8 cellular contexts compared by ENCODE assay signal in genomic region chr12:50057896-50058670, GRCh38. TPM values are rescaled to one million over a fixed set of nuclear protein-coding genes. Genes with fewer than 3 reads are reported as not detected.
DNase-seq lines count a peak whose midpoint lies in the region; ATAC-seq and TF ChIP-seq lines count a peak whose summit lies in the region.

No MANE protein-coding gene starts in this region.

- peak; percentile 32 for DNase-seq in activated CD4-positive, alpha-beta T cell treated with anti-CD3 and anti-CD28 coated beads for 36 hours
- DNase-seq in activated CD4-positive, alpha-beta T cell treated with anti-CD3 and anti-CD28 coated beads, Interleukin-2, amount 50 U/mL, for 1 hour, result no peak
- peak; percentile 38 to 46 for DNase-seq in activated T-cell treated with anti-CD3 and anti-CD28 coated beads, Interleukin-2, amount 50 U/mL, for 48 hours
- DNase-seq in suprapubic skin (ENCODE audit: low spot score in 2 of 2) (no peak), H4 (ENCODE audit: low spot score) (no peak), NAMALWA (ENCODE audit: low spot score) (no peak), UCSD-AML1 (lab: John Stamatoyannopoulos, UW; ENCODE audit: unreplicated experiment) (no peak)

- peaks cover 21% of the 10 kb centered on the region for H3K27me3 Mint-ChIP-seq in activated CD4-positive, alpha-beta T cell treated with anti-CD3 and anti-CD28 coated beads for 36 hours

- CTCF ChIA-PET in activated CD4-positive, alpha-beta T cell treated with anti-CD3 and anti-CD28 coated beads for 36 hours (lab: Charles Lee), result interaction anchor here (0.9 to 4.4 kb wide), 7 partner anchors 10 to 118 kb away, joined by 3 to 28 read pairs (median 8); no protein-coding TSS in a partner anchor

- H3K4me3 Mint-ChIP-seq in activated CD4-positive, alpha-beta T cell treated with anti-CD3 and anti-CD28 coated beads for 36 hours, result peak overlapping the region; percentile 55

- TF ChIP-seq EP300 in suprapubic skin (IDR thresholded peaks at IDR 0.05), result no peak

- POLR2A ChIA-PET in activated CD4-positive, alpha-beta T cell treated with anti-CD3 and anti-CD28 coated beads for 36 hours (lab: Charles Lee), result interaction anchor here (0.6 to 1.6 kb wide), 4 partner anchors 15 to 133 kb away, joined by 3 to 4 read pairs (median 3); no protein-coding TSS in a partner anchor

- no peaks in the 10 kb centered on the region for H3K27me3 ChIP-seq in suprapubic skin

- H3K9me3 ChIP-seq in iPS-18c (ENCODE audit: control insufficient read depth, insufficient read depth, low read length), result peaks cover 2% of the 10 kb centered on the region
- H3K9me3 ChIP-seq in suprapubic skin, result no peaks in the 10 kb centered on the region

- peaks cover 33% of the 10 kb centered on the region for H3K4me1 Mint-ChIP-seq in activated CD4-positive, alpha-beta T cell treated with anti-CD3 and anti-CD28 coated beads for 36 hours

- peaks cover 4% of the 10 kb centered on the region for H3K36me3 Mint-ChIP-seq in activated CD4-positive, alpha-beta T cell treated with anti-CD3 and anti-CD28 coated beads for 36 hours (ENCODE audit: low read depth)

- no peak for ATAC-seq in activated CD4-positive, alpha-beta T cell treated with anti-CD3 and anti-CD28 coated beads for 36 hours

- H3K4me3 ChIP-seq in iPS-18c (ENCODE audit: insufficient read depth, low read depth, low read length) (peak overlapping the region; percentile 69), suprapubic skin (peak overlapping the region; percentile 82)

- intact Hi-C loops in activated CD4-positive, alpha-beta T cell treated with anti-CD3 and anti-CD28 coated beads for 36 hours (cut with DNase I, micrococcal nuclease), result loop anchor here (2.0 to 10.0 kb wide), 3 partner anchors 191 to 281 kb away; no protein-coding TSS in a partner anchor

- no peak for TF ChIP-seq CTCF in suprapubic skin (IDR thresholded peaks at IDR 0.05)

- H3K36me3 ChIP-seq in suprapubic skin, result no peaks in the 10 kb centered on the region

- no peaks in the 10 kb centered on the region for H3K9me3 Mint-ChIP-seq in activated CD4-positive, alpha-beta T cell treated with anti-CD3 and anti-CD28 coated beads for 36 hours (ENCODE audit: low read depth)

- TF ChIP-seq POLR2A in suprapubic skin (IDR thresholded peaks at IDR 0.05), result no peak

- no peak overlapping the region for H3K27ac ChIP-seq in suprapubic skin

- whole genome bisulfite sequencing in suprapubic skin, result 11% methylated on average over 7 of the region's 30 CpGs

- H3K27ac Mint-ChIP-seq in activated CD4-positive, alpha-beta T cell treated with anti-CD3 and anti-CD28 coated beads for 36 hours, result no peak overlapping the region

- peaks cover 22% of the 10 kb centered on the region for H3K4me1 ChIP-seq in suprapubic skin

RNA-seq across cellular contexts. Expression of gene ASIC1, which starts 0.7 kb away (rescaled TPM):
- 1 to 10 TPM; 7.3 to 8.0 TPM for total RNA-seq in activated CD4-positive, alpha-beta T cell treated with anti-CD3 and anti-CD28 coated beads for 36 hours
- total RNA-seq in suprapubic skin, result 1 to 10 TPM in 3 of 4 donors, under 1 TPM in 1; 0.59 to 2.2 (median 1.5) TPM
- 1.6 and 3.4 TPM in 2 replicates for total RNA-seq in H4 (2014; rRNA removed; shearing (Covaris generic))

RNA-seq across cellular contexts. Expression of gene SMARCD1, which starts 27.1 kb away (rescaled TPM):
- total RNA-seq in activated CD4-positive, alpha-beta T cell treated with anti-CD3 and anti-CD28 coated beads for 36 hours, result 10 to 100 TPM; 51.8 to 76.6 TPM
- 10 to 100 TPM; 62.8 to 86.5 (median 69.7) TPM for total RNA-seq in suprapubic skin
- total RNA-seq in H4 (2014; rRNA removed; shearing (Covaris generic)), result 52.7 and 64.3 TPM in 2 replicates

RNA-seq across cellular contexts. Expression of gene RACGAP1, which starts 32.8 kb away (rescaled TPM):
- 100 to 1,000 TPM in 1 of 2 experiments, 10 to 100 TPM in 1; 99.7 to 118 TPM for total RNA-seq in activated CD4-positive, alpha-beta T cell treated with anti-CD3 and anti-CD28 coated beads for 36 hours
- total RNA-seq in suprapubic skin, result 10 to 100 TPM; 13.8 to 20.4 (median 16.2) TPM
- total RNA-seq in H4 (2014; rRNA removed; shearing (Covaris generic)), result 115 and 140 TPM in 2 replicates

RNA-seq across cellular contexts. Expression of gene GPD1, which starts 45.7 kb away (rescaled TPM):
- total RNA-seq in activated CD4-positive, alpha-beta T cell treated with anti-CD3 and anti-CD28 coated beads for 36 hours, result under 1 TPM; 0.25 to 0.37 TPM
- 10 to 100 TPM; 49.5 to 74.5 (median 61.8) TPM for total RNA-seq in suprapubic skin
- total RNA-seq in H4 (2014; rRNA removed; shearing (Covaris generic)), result 0.25 TPM in 1 of 2 replicates, not detected in the other

RNA-seq across cellular contexts. Expression of gene COX14, which starts 54.0 kb away (rescaled TPM):
- total RNA-seq in activated CD4-positive, alpha-beta T cell treated with anti-CD3 and anti-CD28 coated beads for 36 hours, result 10 to 100 TPM; 26.8 to 44.2 TPM
- 10 to 100 TPM; 29.4 to 45.5 (median 34.6) TPM for total RNA-seq in suprapubic skin
- total RNA-seq in H4 (2014; rRNA removed; shearing (Covaris generic)), result 64.8 and 70.3 TPM in 2 replicates

Comparison
In these comparisons a context has a peak if more than half of its experiments do, and no peak if none do; other contexts are left out.
1. DNase-seq: peak in activated CD4-positive, alpha-beta T cell treated with anti-CD3 and anti-CD28 coated beads for 36 hours (single experiment) and activated T-cell treated with anti-CD3 and anti-CD28 coated beads, Interleukin-2, amount 50 U/mL, for 48 hours (2 of 2); none in activated CD4-positive, alpha-beta T cell treated with anti-CD3 and anti-CD28 coated beads, Interleukin-2, amount 50 U/mL, for 1 hour (single experiment), suprapubic skin (0 of 2), H4 (single experiment), NAMALWA (single experiment) and UCSD-AML1 (single experiment).